In the genomic region with DNA sequence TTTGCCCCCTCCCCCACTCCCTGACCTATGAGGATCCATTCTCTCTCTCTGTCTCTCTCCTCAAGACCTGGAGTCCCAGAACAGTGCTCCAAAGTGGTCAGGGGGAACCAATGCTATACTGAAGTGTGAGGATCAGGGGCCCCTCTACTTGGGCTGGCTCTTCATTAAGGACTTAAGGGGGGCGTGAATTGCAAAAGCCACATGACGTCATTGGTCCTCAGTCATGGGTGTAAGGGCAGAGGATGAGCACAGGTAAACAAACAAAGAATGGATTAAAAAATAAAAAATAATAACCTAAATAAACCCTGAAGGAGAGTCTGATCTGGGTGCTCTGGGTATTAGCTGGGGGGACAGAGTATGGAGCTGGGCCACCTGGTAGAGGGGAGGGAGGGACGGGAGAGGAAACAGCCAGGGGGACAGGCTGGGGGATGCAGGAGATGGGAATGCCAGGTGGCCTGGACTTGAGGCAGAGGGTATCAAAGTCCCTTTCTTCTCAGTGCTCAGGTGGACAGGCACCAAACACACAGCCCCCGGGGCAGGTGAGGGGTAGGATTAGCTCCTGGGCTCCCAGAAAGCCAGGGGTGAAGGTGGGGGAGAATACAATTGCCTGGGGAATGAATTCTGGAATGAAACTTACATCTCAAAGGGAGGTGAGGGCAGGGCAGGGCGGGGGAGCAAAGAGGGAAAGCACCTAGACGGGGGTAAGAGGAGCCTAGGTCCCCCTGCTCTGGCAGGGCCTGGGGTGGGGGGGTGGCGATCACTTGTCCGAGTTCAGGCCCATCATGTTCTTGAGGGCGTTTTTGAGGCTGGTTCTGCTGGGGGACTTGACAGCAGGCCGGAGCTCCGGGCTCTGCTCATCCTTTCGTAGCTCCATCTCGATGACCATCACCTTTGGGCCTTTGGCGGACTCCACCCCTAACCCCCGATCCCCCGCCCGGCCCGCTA, we compare ENCODE assay signal across 8 cellular contexts. TPM values are rescaled to one million over a fixed set of nuclear protein-coding genes. Genes with fewer than 3 reads are reported as not detected.
DNase-seq lines count a peak whose midpoint lies in the region; ATAC-seq and TF ChIP-seq lines count a peak whose summit lies in the region.

No MANE protein-coding gene starts in this region.

- H3K9me3 ChIP-seq in A673 (ENCODE audit: low read depth, low read length, poor library complexity, severe bottlenecking), result no peaks in the 10 kb centered on the region
- no peaks in the 10 kb centered on the region for H3K9me3 ChIP-seq in mucosa of stomach (ENCODE audit: control insufficient read depth, low read length)

- H3K9ac ChIP-seq in mucosa of stomach (ENCODE audit: low read length), result peak overlapping the region; percentile 59

- POLR2A ChIA-PET in A673 (lab: Charles Lee; ENCODE audit: low non-redundant PET), result no interaction called here

- DNase-seq in A673 (ENCODE audit: low spot score), result no peak
- peak in 5 of 61 donors; percentile 1 to 35 (median 26) for DNase-seq in caudate nucleus (lab: John Stamatoyannopoulos, UW)

- ATAC-seq in HG03342 (IDR thresholded peaks at IDR 0.05; ENCODE audit: unreplicated experiment) (peak; percentile 4), HG03159 (IDR thresholded peaks at IDR 0.05; ENCODE audit: unreplicated experiment) (no peak), GM19455 (IDR thresholded peaks at IDR 0.05; ENCODE audit: unreplicated experiment) (no peak), GM18498 (IDR thresholded peaks at IDR 0.05; ENCODE audit: unreplicated experiment) (no peak), HG03460 (IDR thresholded peaks at IDR 0.05; ENCODE audit: unreplicated experiment) (no peak)

- H3K27ac ChIP-seq in A673 (ENCODE audit: low read depth, low read length, poor library complexity, severe bottlenecking) (no peak overlapping the region), caudate nucleus (ENCODE audit: low read depth, low read length) (peak overlapping the region; percentile 67)

- H3K27me3 ChIP-seq in A673 (replicated peaks; ENCODE audit: insufficient read depth, low read depth, low read length, poor library complexity) (no peaks in the 10 kb centered on the region), mucosa of stomach (ENCODE audit: control insufficient read depth, insufficient read depth, low read length) (no peaks in the 10 kb centered on the region)

- no TSS peak for BruUV-seq in A673 (replicated peaks; lab: Mats Ljungman, UMichigan)

- H3K4me3 ChIP-seq in A673 (ENCODE audit: low read depth, low read length, poor library complexity, severe bottlenecking) (peak overlapping the region; percentile 44), mucosa of stomach (ENCODE audit: low read length) (peak overlapping the region; percentile 49)

- CTCF ChIA-PET in A673 (lab: Charles Lee), result no interaction called here

- H3K4me1 ChIP-seq in A673 (ENCODE audit: insufficient read depth, low read length, poor library complexity, severe bottlenecking) (peaks cover 20% of the 10 kb centered on the region), mucosa of stomach (ENCODE audit: control insufficient read depth, insufficient read depth, low read length) (peaks cover 12% of the 10 kb centered on the region)

- H3K36me3 ChIP-seq in A673 (ENCODE audit: insufficient read depth, low read length, poor library complexity, severe bottlenecking) (no peaks in the 10 kb centered on the region), mucosa of stomach (ENCODE audit: control insufficient read depth, insufficient read depth, low read length) (no peaks in the 10 kb centered on the region)

- intact Hi-C loops in A673 (cut with micrococcal nuclease; ENCODE audit: unreplicated experiment), result no loop called here

- no peak for TF ChIP-seq CTCF in A673 (conservative IDR thresholded peaks at IDR 0.05; ENCODE audit: low read depth, low read length)

RNA-seq across cellular contexts. Expression of a gene that starts 4.6 kb away (rescaled TPM):
- 2.6 and 2.8 TPM in 2 replicates for total RNA-seq in A673 (2021)

RNA-seq across cellular contexts. Expression of a gene that starts 9.0 kb away (rescaled TPM):
- 228 and 249 TPM in 2 replicates for total RNA-seq in A673 (2021)

RNA-seq across cellular contexts. Expression of a gene that starts 46.7 kb away (rescaled TPM):
- not detected in 2 replicates for total RNA-seq in A673 (2021)
